Comparison of ENCODE assay signal across 9 cellular contexts in the genomic region with DNA sequence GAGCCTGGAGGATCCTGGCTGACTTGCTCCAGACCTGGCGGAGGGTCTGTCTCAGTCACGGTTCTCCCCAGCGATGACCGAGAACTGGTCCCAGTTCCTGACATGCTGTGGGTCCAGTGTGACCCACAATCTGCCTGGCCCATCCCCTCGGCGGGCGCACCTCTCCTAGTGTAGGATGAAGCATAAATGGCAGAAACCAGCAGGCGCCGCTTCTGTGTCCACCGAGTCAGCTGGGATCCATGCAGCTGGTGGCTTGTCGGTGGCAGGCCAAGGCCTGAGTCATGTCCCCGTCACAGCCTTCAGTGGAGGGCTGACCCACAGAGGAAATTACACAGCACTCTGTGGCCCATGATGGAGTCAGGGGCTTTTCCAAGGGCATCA. TPM values are rescaled to one million over a fixed set of nuclear protein-coding genes. Genes with fewer than 3 reads are reported as not detected.
A peak's percentile ranks its signal among the peaks of the same experiment; 100 is the strongest.
DNase-seq lines count a peak whose midpoint lies in the region; ATAC-seq and TF ChIP-seq lines count a peak whose summit lies in the region.
"Had no signal": no experiment of that assay in that cellular context is flagged by ENCODE, and none has a peak within 500 bp of the region (broad histone marks: within the 10 kb centered on the region; RNA-seq: fewer than 3 reads in every experiment).

No MANE protein-coding gene starts in this region.

- no peaks in the 10 kb centered on the region for H3K36me3 ChIP-seq in prostate gland

- intact Hi-C loops in activated B cell treated with CpG ODN at 0.5 μM for 24 hours (cut with micrococcal nuclease) (no loop called here), head of caudate nucleus (cut with DNase I) (no loop called here), prostate gland (cut with DNase I) (no loop called here)

- ATAC-seq in activated B cell treated with CpG ODN at 0.5 μM for 24 hours (ENCODE audit: low read depth) (no peak), HG03095 (IDR thresholded peaks at IDR 0.05; ENCODE audit: unreplicated experiment) (no peak), HG03025 (IDR thresholded peaks at IDR 0.05; ENCODE audit: low FRiP score, unreplicated experiment) (no peak), GM18861 (IDR thresholded peaks at IDR 0.05; ENCODE audit: unreplicated experiment) (no peak)

- WGBS in prostate gland = 92% methylated on average over 12 of the region's 12 CpGs

- POLR2A ChIA-PET in activated B cell treated with CpG ODN at 0.5 μM for 24 hours (lab: Charles Lee) = interaction anchor here (1.0 to 9.1 kb wide), 3 partner anchors 15 to 80 kb away, joined by 3 to 191 read pairs (median 5); partner anchors contain the start of gene NFKBIA

- H3K4me1 Mint-ChIP-seq in activated B cell treated with CpG ODN at 0.5 μM for 24 hours = peaks cover 37% of the 10 kb centered on the region

- no peaks in the 10 kb centered on the region for H3K27me3 ChIP-seq in prostate gland (replicated peaks; ENCODE audit: insufficient read depth)

- no peak overlapping the region for H3K4me3 ChIP-seq in skin epidermis
- H3K4me3 ChIP-seq in prostate gland = no peak overlapping the region

- H3K9me3 ChIP-seq in prostate gland = no peaks in the 10 kb centered on the region

- peak overlapping the region in 20 of 21 experiments; percentile 31 to 94 (median 78) for H3K27ac ChIP-seq in skin epidermis
- H3K27ac ChIP-seq in prostate gland = no peak overlapping the region

- H3K27me3 Mint-ChIP-seq in activated B cell treated with CpG ODN at 0.5 μM for 24 hours = no peaks in the 10 kb centered on the region

- no peaks in the 10 kb centered on the region for H3K4me1 ChIP-seq in prostate gland (replicated peaks)

- DNase-seq in GDM1 (lab: John Stamatoyannopoulos, UW) (peak; percentile 33), activated B cell treated with CpG ODN at 0.5 μM for 24 hours (no peak), head of caudate nucleus (peak in 35 of 42 donors; percentile 24 to 86 (median 55)), prostate gland (ENCODE audit: low spot score) (no peak)
- DNase-seq: KG1 had no signal

- H3K4me3 Mint-ChIP-seq in activated B cell treated with CpG ODN at 0.5 μM for 24 hours = no peak overlapping the region

- peaks cover 4% of the 10 kb centered on the region for H3K9me3 Mint-ChIP-seq in activated B cell treated with CpG ODN at 0.5 μM for 24 hours

- CTCF ChIA-PET in activated B cell treated with CpG ODN at 0.5 μM for 24 hours (lab: Charles Lee) = interaction anchor here (1.2 kb wide), 1 partner anchor 43 kb away, joined by 4 read pairs; no protein-coding TSS in a partner anchor

- peak overlapping the region; percentile 46 for H3K27ac Mint-ChIP-seq in activated B cell treated with CpG ODN at 0.5 μM for 24 hours

- H3K36me3 Mint-ChIP-seq in activated B cell treated with CpG ODN at 0.5 μM for 24 hours (ENCODE audit: low read depth) = no peaks in the 10 kb centered on the region

- TF ChIP-seq CTCF in activated B cell treated with CpG ODN at 0.5 μM for 24 hours (IDR thresholded peaks at IDR 0.05) (no peak), prostate gland (IDR thresholded peaks at IDR 0.05) (no peak)

- no peak for TF ChIP-seq POLR2A in prostate gland (IDR thresholded peaks at IDR 0.05)

RNA-seq across cellular contexts. Expression of gene NFKBIA, which starts 38.5 kb away (rescaled TPM):
- total RNA-seq in activated B cell treated with CpG ODN at 0.5 μM for 24 hours (480 and 515 TPM in 2 replicates), prostate gland (100 to 1,000 TPM; 294 to 415 TPM)

Comparison
In these comparisons a context has a peak if more than half of its experiments do, and no peak if none do; other contexts are left out.
1. DNase-seq: peak in GDM1 (single experiment) and head of caudate nucleus (35 of 42); none in activated B cell treated with CpG ODN at 0.5 μM for 24 hours (single experiment) and prostate gland (single experiment).
2. H3K27ac ChIP-seq: peak in skin epidermis (20 of 21); none in prostate gland (0 of 2).